Comparison of ENCODE assay signal across 23 cellular contexts in the genomic region with DNA sequence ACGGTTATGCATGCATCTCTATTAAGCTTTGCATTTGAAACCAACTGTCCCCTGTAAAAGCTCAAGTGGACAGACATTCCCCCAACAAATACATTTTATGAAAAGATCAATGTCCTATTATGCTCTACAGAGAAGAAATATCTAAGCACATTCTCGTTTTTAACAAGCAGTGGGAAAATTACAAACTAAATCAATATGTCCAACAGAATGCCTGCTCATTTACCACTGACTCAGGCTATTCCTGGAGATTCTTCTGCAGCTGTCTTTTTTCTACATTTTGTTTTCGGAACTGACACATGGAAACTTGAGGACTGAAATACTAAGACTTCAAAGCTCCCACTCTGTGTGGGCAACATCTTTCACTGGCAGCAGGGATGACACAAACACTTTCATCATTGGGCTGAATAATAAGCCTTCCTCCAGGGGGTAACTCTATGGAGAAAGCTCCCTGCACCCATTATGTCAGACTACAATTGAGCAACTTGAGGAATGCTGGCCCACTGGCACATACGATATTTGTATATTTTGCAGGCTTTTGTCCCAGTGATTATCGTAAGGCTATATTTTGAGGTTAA.
DNase-seq lines count a peak whose midpoint lies in the region; ATAC-seq and TF ChIP-seq lines count a peak whose summit lies in the region.
"Had no signal": no experiment of that assay in that cellular context is flagged by ENCODE, and none has a peak within 500 bp of the region (broad histone marks: within the 10 kb centered on the region; RNA-seq: fewer than 3 reads in every experiment).

No MANE protein-coding gene starts in this region.

- ATAC-seq in sciatic nerve = no peak
- ATAC-seq: natural killer cell treated with Interleukin-12 subunit alpha and Interleukin-12 subunit beta and Interleukin-15 and Interleukin-18, amount 100 ng/mL, for 72 hours; T-helper 17 cell had no signal

- H3K36me3 ChIP-seq in H7 (replicated peaks; ENCODE audit: control insufficient read depth, insufficient read depth, low read length) (no peaks in the 10 kb centered on the region), right atrium auricular region (no peaks in the 10 kb centered on the region)
- H3K36me3 ChIP-seq: HAP-1, uterus had no signal

- peaks cover 0 to 2% (median under 1%) of the 10 kb centered on the region in 5 experiments for H3K9me3 Mint-ChIP-seq in brain

- H3K27me3 ChIP-seq in H7 (ENCODE audit: control insufficient read depth, insufficient read depth, low read length) = no peaks in the 10 kb centered on the region
- H3K27me3 ChIP-seq in right atrium auricular region = no peaks in the 10 kb centered on the region
- H3K27me3 ChIP-seq: uterus had no signal

- intact Hi-C loops in sciatic nerve (cut with DNase I) = no loop called here

- no peaks in the 10 kb centered on the region for H3K27me3 Mint-ChIP-seq in brain
- H3K27me3 Mint-ChIP-seq: activated CD4-positive, alpha-beta T cell treated with anti-CD3 and anti-CD28 coated beads, Interleukin-2, amount 10 ng/mL, durations not matched to agents 24 days and 14 days; natural killer cell treated with Interleukin-12 subunit alpha and Interleukin-12 subunit beta and Interleukin-15 and Interleukin-18, amount 100 ng/mL, for 72 hours; progenitor cell of endocrine pancreas; T-helper 17 cell had no signal

- H3K4me1 Mint-ChIP-seq in brain = peaks cover 14% of the 10 kb centered on the region
- H3K4me1 Mint-ChIP-seq: activated CD4-positive, alpha-beta T cell treated with anti-CD3 and anti-CD28 coated beads, Interleukin-2, amount 10 ng/mL, durations not matched to agents 24 days and 14 days; T-helper 17 cell had no signal

- H3K4me1 ChIP-seq in right atrium auricular region = no peaks in the 10 kb centered on the region
- H3K4me1 ChIP-seq: Caco-2, HAP-1, uterus had no signal

- H3K4me3 Mint-ChIP-seq in brain = peak overlapping the region in 3 of 5 experiments; percentile 9 to 55 (median 26)
- H3K4me3 Mint-ChIP-seq: activated CD4-positive, alpha-beta T cell treated with anti-CD3 and anti-CD28 coated beads, Interleukin-2, amount 10 ng/mL, durations not matched to agents 24 days and 14 days; natural killer cell treated with Interleukin-12 subunit alpha and Interleukin-12 subunit beta and Interleukin-15 and Interleukin-18, amount 100 ng/mL, for 72 hours; T-helper 17 cell had no signal

- no peak for TF ChIP-seq CTCF in brain (conservative IDR thresholded peaks at IDR 0.05)
- TF ChIP-seq CTCF in right atrium auricular region (IDR thresholded peaks at IDR 0.05) = no peak

- DNase-seq in H7 (peak; percentile 42), iPS-NIHi7 (ENCODE audit: extremely low spot score) (peak; percentile 16), retina (peak; percentile 45), sciatic nerve (ENCODE audit: low spot score) (no peak), right atrium auricular region (ENCODE audit: low spot score) (no peak), DMS79 (lab: John Stamatoyannopoulos, UW) (no peak)
- DNase-seq in central memory CD4-positive, alpha-beta T cell = no peak
- DNase-seq: activated CD4-positive, alpha-beta T cell treated with anti-CD3 and anti-CD28 coated beads, Interleukin-2, amount 10 ng/mL, durations not matched to agents 24 days and 14 days; activated naive CD4-positive, alpha-beta T cell treated with anti-CD3 and anti-CD28 coated beads, Interleukin-2, amount 50 U/mL, for 16 hours; activated T-cell treated with anti-CD3 and anti-CD28 coated beads, Interleukin-2, amount 50 U/mL, for 48 hours; C1 segment of cervical spinal cord; Caco-2; DND-41; foreskin fibroblast; NCI-H187; T-helper 17 cell; uterus had no signal

- H3K27ac ChIP-seq in right atrium auricular region = no peak overlapping the region
- H3K27ac ChIP-seq: skin epidermis, uterus, VCaP had no signal

- no peaks in the 10 kb centered on the region for H3K9me3 ChIP-seq in right atrium auricular region
- H3K9me3 ChIP-seq: Caco-2, HAP-1, uterus had no signal

- H3K4me3 ChIP-seq in H7 (ENCODE audit: insufficient read depth, low read depth, low read length) (no peak overlapping the region), right atrium auricular region (no peak overlapping the region)
- H3K4me3 ChIP-seq: HAP-1, skin epidermis, uterus had no signal

- H3K27ac Mint-ChIP-seq in brain = peak overlapping the region in 3 of 5 experiments; percentile 18 to 53 (median 51)
- H3K27ac Mint-ChIP-seq: activated CD4-positive, alpha-beta T cell treated with anti-CD3 and anti-CD28 coated beads, Interleukin-2, amount 10 ng/mL, durations not matched to agents 24 days and 14 days; natural killer cell treated with Interleukin-12 subunit alpha and Interleukin-12 subunit beta and Interleukin-15 and Interleukin-18, amount 100 ng/mL, for 72 hours; progenitor cell of endocrine pancreas; T-helper 17 cell had no signal

- H3K36me3 Mint-ChIP-seq in brain = no peaks in the 10 kb centered on the region

Comparison
In these comparisons a context has a peak if more than half of its experiments do, and no peak if none do; other contexts are left out.
1. DNase-seq: peak in H7 (single experiment), iPS-NIHi7 (single experiment) and retina (single experiment); none in sciatic nerve (single experiment), central memory CD4-positive, alpha-beta T cell (single experiment), right atrium auricular region (single experiment) and DMS79 (single experiment).